Comparison of ENCODE assay signal across 2 cellular contexts in genomic region chr6:138129190-138129589, GRCh38.
TF ChIP-seq lines count a peak whose summit lies in the region.

No MANE protein-coding gene starts in this region.

TF ChIP-seq in HepG2, 621 proteins besides CTCF, POLR2A, EP300 and RAD21:
- TF ChIP-seq ZNF451 (CRISPR knock-in tag; IDR thresholded peaks at IDR 0.05): no peak
- no peak for TF ChIP-seq SETDB1 (CRISPR knock-in tag; IDR thresholded peaks at IDR 0.05; ENCODE audit: borderline replicate concordance)
- TF ChIP-seq GATA4 (IDR thresholded peaks at IDR 0.05; ENCODE audit: borderline replicate concordance, low read depth): no peak
- no peak for TF ChIP-seq FOXP1 (IDR thresholded peaks at IDR 0.05)
- TF ChIP-seq FOXP1 (CRISPR knock-in tag; IDR thresholded peaks at IDR 0.05): no peak
- TF ChIP-seq TFAP4 (IDR thresholded peaks at IDR 0.05; ENCODE audit: borderline replicate concordance, low read depth): peak; percentile 65; the same call in 1 of the 2 replicates
- TF ChIP-seq ZNF121 (CRISPR knock-in tag; IDR thresholded peaks at IDR 0.05): peak; percentile 16; the same call in 1 of the 2 replicates
- no peak for TF ChIP-seq ZKSCAN5 (CRISPR knock-in tag; IDR thresholded peaks at IDR 0.05)
- TF ChIP-seq SMC3 (IDR thresholded peaks at IDR 0.05; ENCODE audit: low read length): peak; percentile 51; the same call in 1 of the 2 replicates
- peak; percentile 70 for TF ChIP-seq STAG1 (CRISPR knock-in tag; IDR thresholded peaks at IDR 0.05)
- 0 out of 2 replicates have a peak, but pooled peaks have one; percentile 26 for TF ChIP-seq TFE3 (CRISPR knock-in tag; IDR thresholded peaks at IDR 0.05)
- no peak for TF ChIP-seq HOXA3 (CRISPR knock-in tag; IDR thresholded peaks at IDR 0.05)
- TF ChIP-seq ZFP36L1 (CRISPR knock-in tag; IDR thresholded peaks at IDR 0.05): 0 out of 2 replicates have a peak, but pooled peaks have one; percentile 40
- TF ChIP-seq, protein P1, sequence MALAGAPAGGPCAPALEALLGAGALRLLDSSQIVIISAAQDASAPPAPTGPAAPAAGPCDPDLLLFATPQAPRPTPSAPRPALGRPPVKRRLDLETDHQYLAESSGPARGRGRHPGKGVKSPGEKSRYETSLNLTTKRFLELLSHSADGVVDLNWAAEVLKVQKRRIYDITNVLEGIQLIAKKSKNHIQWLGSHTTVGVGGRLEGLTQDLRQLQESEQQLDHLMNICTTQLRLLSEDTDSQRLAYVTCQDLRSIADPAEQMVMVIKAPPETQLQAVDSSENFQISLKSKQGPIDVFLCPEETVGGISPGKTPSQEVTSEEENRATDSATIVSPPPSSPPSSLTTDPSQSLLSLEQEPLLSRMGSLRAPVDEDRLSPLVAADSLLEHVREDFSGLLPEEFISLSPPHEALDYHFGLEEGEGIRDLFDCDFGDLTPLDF (CRISPR knock-in tag; IDR thresholded peaks at IDR 0.05): no peak
- 0 out of 2 replicates have a peak, but pooled peaks have one; percentile 31 for TF ChIP-seq ZNF644 (CRISPR knock-in tag; IDR thresholded peaks at IDR 0.05; ENCODE audit: low read depth)
- no peak for TF ChIP-seq IRX3 (CRISPR knock-in tag; IDR thresholded peaks at IDR 0.05; ENCODE audit: borderline replicate concordance, low read depth)
- no peak for TF ChIP-seq ZNF292 (CRISPR knock-in tag; IDR thresholded peaks at IDR 0.05; ENCODE audit: borderline replicate concordance, low read depth)
- no peak for TF ChIP-seq TARDBP (CRISPR knock-in tag; IDR thresholded peaks at IDR 0.05)
- 0 out of 2 replicates have a peak, but pooled peaks have one; percentile 29 for TF ChIP-seq IRF9 (CRISPR knock-in tag; IDR thresholded peaks at IDR 0.05; ENCODE audit: borderline replicate concordance)
- 0 out of 2 replicates have a peak, but pooled peaks have one; percentile 26 for TF ChIP-seq ELF3 (CRISPR knock-in tag; IDR thresholded peaks at IDR 0.05)
- no peak for TF ChIP-seq MAF1 (CRISPR knock-in tag; IDR thresholded peaks at IDR 0.05; ENCODE audit: borderline replicate concordance)
- TF ChIP-seq, protein P2, sequence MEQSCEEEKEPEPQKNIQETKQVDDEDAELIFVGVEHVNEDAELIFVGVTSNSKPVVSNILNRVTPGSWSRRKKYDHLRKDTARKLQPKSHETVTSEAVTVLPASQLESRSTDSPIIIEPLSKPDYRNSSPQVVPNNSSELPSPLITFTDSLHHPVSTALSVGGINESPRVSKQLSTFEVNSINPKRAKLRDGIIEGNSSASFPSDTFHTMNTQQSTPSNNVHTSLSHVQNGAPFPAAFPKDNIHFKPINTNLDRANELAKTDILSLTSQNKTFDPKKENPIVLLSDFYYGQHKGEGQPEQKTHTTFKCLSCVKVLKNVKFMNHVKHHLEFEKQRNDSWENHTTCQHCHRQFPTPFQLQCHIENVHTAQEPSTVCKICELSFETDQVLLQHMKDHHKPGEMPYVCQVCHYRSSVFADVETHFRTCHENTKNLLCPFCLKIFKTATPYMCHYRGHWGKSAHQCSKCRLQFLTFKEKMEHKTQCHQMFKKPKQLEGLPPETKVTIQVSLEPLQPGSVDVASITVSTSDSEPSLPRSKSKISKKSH (CRISPR knock-in tag; IDR thresholded peaks at IDR 0.05; ENCODE audit: borderline replicate concordance): 0 out of 2 replicates have a peak, but pooled peaks have one; percentile 34

TF ChIP-seq in WTC11, 78 proteins besides CTCF, POLR2A, EP300 and RAD21:
- TF ChIP-seq, protein P3, sequence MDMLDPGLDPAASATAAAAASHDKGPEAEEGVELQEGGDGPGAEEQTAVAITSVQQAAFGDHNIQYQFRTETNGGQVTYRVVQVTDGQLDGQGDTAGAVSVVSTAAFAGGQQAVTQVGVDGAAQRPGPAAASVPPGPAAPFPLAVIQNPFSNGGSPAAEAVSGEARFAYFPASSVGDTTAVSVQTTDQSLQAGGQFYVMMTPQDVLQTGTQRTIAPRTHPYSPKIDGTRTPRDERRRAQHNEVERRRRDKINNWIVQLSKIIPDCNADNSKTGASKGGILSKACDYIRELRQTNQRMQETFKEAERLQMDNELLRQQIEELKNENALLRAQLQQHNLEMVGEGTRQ (CRISPR knock-in tag; IDR thresholded peaks at IDR 0.05): peak; percentile 66; the same call in 1 of the 2 replicates
- TF ChIP-seq NR3C1 (CRISPR knock-in tag; conservative IDR thresholded peaks at IDR 0.05; ENCODE audit: low read depth): no peak
- TF ChIP-seq, protein P4, sequence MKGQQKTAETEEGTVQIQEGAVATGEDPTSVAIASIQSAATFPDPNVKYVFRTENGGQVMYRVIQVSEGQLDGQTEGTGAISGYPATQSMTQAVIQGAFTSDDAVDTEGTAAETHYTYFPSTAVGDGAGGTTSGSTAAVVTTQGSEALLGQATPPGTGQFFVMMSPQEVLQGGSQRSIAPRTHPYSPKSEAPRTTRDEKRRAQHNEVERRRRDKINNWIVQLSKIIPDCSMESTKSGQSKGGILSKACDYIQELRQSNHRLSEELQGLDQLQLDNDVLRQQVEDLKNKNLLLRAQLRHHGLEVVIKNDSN (CRISPR knock-in tag; IDR thresholded peaks at IDR 0.05): peak; percentile 60; the same call in 1 of the 2 replicates
- no peak for TF ChIP-seq ATF3 (CRISPR knock-in tag; conservative IDR thresholded peaks at IDR 0.05)
